ENCODE assay signal across 10 cellular contexts in the genomic region with DNA sequence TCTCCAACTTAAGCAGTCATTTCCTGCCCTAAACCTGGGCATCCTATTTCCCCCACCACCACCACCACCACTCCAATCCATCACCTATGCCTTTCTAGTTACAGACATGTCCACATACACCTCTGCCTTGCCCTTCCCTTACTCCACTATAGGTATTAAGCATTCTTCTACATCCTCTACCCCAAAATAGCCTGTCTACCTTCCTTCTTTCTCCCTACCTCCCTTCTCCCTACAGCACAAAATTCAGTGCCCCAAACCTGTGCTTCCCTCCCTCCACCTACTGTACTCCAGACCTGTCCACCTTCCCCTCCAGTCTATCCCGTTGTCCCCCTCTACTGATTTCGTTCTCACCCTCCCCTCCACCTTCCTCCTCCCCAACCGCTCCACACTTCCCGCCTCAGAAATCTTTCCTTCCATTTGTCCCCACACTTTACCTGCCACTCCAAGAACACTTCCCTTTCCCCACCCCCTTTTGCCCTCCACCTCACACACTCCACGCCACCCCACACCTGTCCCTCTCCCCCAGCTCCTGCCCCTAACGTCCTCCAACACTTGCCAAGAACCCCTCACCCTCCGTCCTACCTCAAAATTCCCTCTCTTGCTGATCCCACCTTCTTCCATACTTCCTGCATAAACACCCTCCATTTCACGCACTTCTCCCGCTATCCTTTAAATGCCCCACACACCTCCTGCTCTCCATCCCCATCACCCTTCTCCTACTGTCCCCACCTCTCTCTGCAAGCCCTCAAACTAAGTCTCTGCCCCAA. TPM values are rescaled to one million over a fixed set of nuclear protein-coding genes. Genes with fewer than 3 reads are reported as not detected.
DNase-seq lines count a peak whose midpoint lies in the region; ATAC-seq, FAIRE-seq and TF ChIP-seq lines count a peak whose summit lies in the region.
"Had no signal": no experiment of that assay in that cellular context is flagged by ENCODE, and none has a peak within 500 bp of the region (broad histone marks: within the 10 kb centered on the region; RNA-seq: fewer than 3 reads in every experiment).

No MANE protein-coding gene starts in this region.

- intact Hi-C loops in CD4-positive, alpha-beta memory T cell (cut with micrococcal nuclease), result loop anchor here (10.0 kb wide), 1 partner anchor 322 kb away; a partner anchor contains a TSS
- intact Hi-C loops in natural killer cell (cut with micrococcal nuclease) (loop anchor here (5.0 kb wide), 1 partner anchor 70 kb away; no protein-coding TSS in a partner anchor), posterior vena cava (cut with DNase I) (no loop called here)

- H3K27me3 ChIP-seq in CD4-positive, alpha-beta memory T cell (ENCODE audit: insufficient read depth, low read length), result no peaks in the 10 kb centered on the region
- H3K27me3 ChIP-seq in HUES6 (ENCODE audit: control insufficient read depth, insufficient read depth, low read length) (peaks cover 11% of the 10 kb centered on the region; the same call in 1 of the 2 replicates), bronchial epithelial cell (ENCODE audit: control insufficient read depth, insufficient read depth, low read length) (no peaks in the 10 kb centered on the region)

- no peak for ATAC-seq in natural killer cell
- no peak for ATAC-seq in activated CD4-positive, CD25-positive, alpha-beta regulatory T cell treated with anti-CD3 and anti-CD28 coated beads, Interleukin-2, amount 50 U/mL, for 24 hours

- FAIRE-seq in bronchial epithelial cell (lab: Jason Lieb, UNC), result no peak

- H3K27ac Mint-ChIP-seq in CD4-positive, alpha-beta memory T cell, result peak overlapping the region in 5 of 7 donors; percentile 52 to 94 (median 78)
- H3K27ac Mint-ChIP-seq in natural killer cell, result peak overlapping the region in 1 of 2 donors; percentile 78

- no peaks in the 10 kb centered on the region for H3K36me3 Mint-ChIP-seq in CD4-positive, alpha-beta memory T cell
- no peaks in the 10 kb centered on the region for H3K36me3 Mint-ChIP-seq in natural killer cell

- H3K9me3 Mint-ChIP-seq in CD4-positive, alpha-beta memory T cell, result no peaks in the 10 kb centered on the region
- H3K9me3 Mint-ChIP-seq in natural killer cell, result no peaks in the 10 kb centered on the region

- POLR2A ChIA-PET in CD4-positive, alpha-beta memory T cell (lab: Charles Lee; ENCODE audit: partially characterized antibody), result no interaction called here

- no peaks in the 10 kb centered on the region for H3K27me3 Mint-ChIP-seq in CD4-positive, alpha-beta memory T cell
- peaks cover 3 to 7% of the 10 kb centered on the region in 2 donors for H3K27me3 Mint-ChIP-seq in natural killer cell (ENCODE audit: low read depth in 2 of 2)

- peak overlapping the region; percentile 39 to 93 (median 90) for H3K4me3 Mint-ChIP-seq in CD4-positive, alpha-beta memory T cell
- H3K4me3 Mint-ChIP-seq in natural killer cell, result peak overlapping the region; percentile 73

- TF ChIP-seq CTCF in bronchial epithelial cell (IDR thresholded peaks at IDR 0.05; ENCODE audit: insufficient read depth, low read length, severe bottlenecking) (no peak), natural killer cell (IDR thresholded peaks at IDR 0.05) (no peak)

- peak overlapping the region; percentile 23 for H3K9ac ChIP-seq in HUES6 (ENCODE audit: low read length)

- DNase-seq in CD4-positive, alpha-beta memory T cell, result no peak
- DNase-seq in bronchial epithelial cell (ENCODE audit: low read depth), result no peak
- no peak for DNase-seq in natural killer cell
- no peak for DNase-seq in DMS114 treated with DMSO at 0.1 percent for 48 hours (lab: John Stamatoyannopoulos, UW; ENCODE audit: unreplicated experiment)
- DNase-seq in NCI-H2171 (lab: John Stamatoyannopoulos, UW), result no peak
- no peak for DNase-seq in posterior vena cava (ENCODE audit: low spot score)
- DNase-seq: activated gamma-delta T cell, GDM1 had no signal

- peaks cover 22% of the 10 kb centered on the region for H3K4me1 ChIP-seq in CD4-positive, alpha-beta memory T cell (ENCODE audit: insufficient read depth, low read length)
- H3K4me1 ChIP-seq in HUES6 (ENCODE audit: control insufficient read depth, insufficient read depth, low read length), result peaks cover 28% of the 10 kb centered on the region

- H3K36me3 ChIP-seq in CD4-positive, alpha-beta memory T cell (ENCODE audit: insufficient read depth, low read length), result no peaks in the 10 kb centered on the region
- H3K36me3 ChIP-seq in HUES6 (ENCODE audit: control insufficient read depth, insufficient read depth, low read length), result no peaks in the 10 kb centered on the region
- H3K36me3 ChIP-seq in bronchial epithelial cell (ENCODE audit: control insufficient read depth, insufficient read depth, low read length), result no peaks in the 10 kb centered on the region

- CTCF ChIA-PET in CD4-positive, alpha-beta memory T cell (lab: Charles Lee; ENCODE audit: partially characterized antibody), result no interaction called here

- H3K4me1 Mint-ChIP-seq in CD4-positive, alpha-beta memory T cell, result peaks cover 23 to 38% (median 27%) of the 10 kb centered on the region in 4 donors
- peaks cover 6 to 19% of the 10 kb centered on the region in 2 donors for H3K4me1 Mint-ChIP-seq in natural killer cell

- H3K4me3 ChIP-seq in CD4-positive, alpha-beta memory T cell (ENCODE audit: low read length in 2 of 2), result peak overlapping the region in 1 of 2 donors; percentile 68
- H3K4me3 ChIP-seq in HUES6 (ENCODE audit: low read depth, low read length) (peak overlapping the region; percentile 84), bronchial epithelial cell (ENCODE audit: low read depth, low read length) (peak overlapping the region; percentile 73)

- no peak overlapping the region for H3K27ac ChIP-seq in CD4-positive, alpha-beta memory T cell (ENCODE audit: low read depth, low read length)
- no peak overlapping the region for H3K27ac ChIP-seq in HUES6 (ENCODE audit: low read depth, low read length)

- no peaks in the 10 kb centered on the region for H3K9me3 ChIP-seq in CD4-positive, alpha-beta memory T cell (ENCODE audit: control insufficient read depth in 1 of 2, low read length in 2 of 2)
- H3K9me3 ChIP-seq in HUES6 (ENCODE audit: control insufficient read depth, insufficient read depth, low read depth, low read length), result no peaks in the 10 kb centered on the region

RNA-seq across cellular contexts. Expression of a gene that starts 1.5 kb away (rescaled TPM):
- 10 to 100 TPM; 21.1 to 23.8 TPM for total RNA-seq in CD4-positive, alpha-beta memory T cell
- 10 to 100 TPM; 17.5 to 21.5 TPM for polyA plus RNA-seq in CD4-positive, alpha-beta memory T cell
- total RNA-seq in bronchial epithelial cell (15.0 and 21.6 TPM in 2 replicates), natural killer cell (1 to 10 TPM; 6.0 to 8.3 (median 7.9) TPM), posterior vena cava (1 to 10 TPM; 3.7 to 7.9 TPM)

Comparison
In these comparisons a context has a peak if more than half of its experiments do, and no peak if none do; other contexts are left out.
1. intact Hi-C loops: an anchor here in CD4-positive, alpha-beta memory T cell (10.0 kb wide) and natural killer cell (5.0 kb wide); none called in posterior vena cava.